In genomic region chr10:43963379-43963778, GRCh38 we compare ENCODE assay signal across 15 cellular contexts.
"Had no signal": no experiment of that assay in that cellular context is flagged by ENCODE, and none has a peak within 500 bp of the region (broad histone marks: within the 10 kb centered on the region; RNA-seq: fewer than 3 reads in every experiment).

No MANE protein-coding gene starts in this region.

- H3K4me3 ChIP-seq: ascending aorta, hepatocyte, suprapubic skin had no signal

- H3K36me3 ChIP-seq: ascending aorta, suprapubic skin had no signal

- H3K27me3 ChIP-seq: ascending aorta, hepatocyte, suprapubic skin had no signal

- ATAC-seq: esophagus mucosa; stimulated activated naive CD8-positive, alpha-beta T cell treated with anti-CD3 and anti-CD28 coated beads, Interleukin-15, amount 100 ng/mL, for 72 hours had no signal

- DNase-seq: activated CD4-positive, alpha-beta T cell treated with anti-CD3 and anti-CD28 coated beads, Interleukin-2, amount 50 U/mL, for 4 hours; activated gamma-delta T cell; cortex of kidney; effector CD4-positive, alpha-beta T cell; midbrain; occipital lobe; stimulated activated CD4-positive, alpha-beta T cell treated with anti-CD3 and anti-CD28 coated beads, Interleukin-15, amount 100 ng/mL, for 24 hours; stimulated activated CD4-positive, alpha-beta T cell treated with anti-CD3 and anti-CD28 coated beads, Interleukin-2, amount 100 ng/mL, for 48 hours; stimulated activated naive CD8-positive, alpha-beta T cell treated with anti-CD3 and anti-CD28 coated beads, Interleukin-15, amount 100 ng/mL, for 72 hours; SW 1271; T-helper 2 cell had no signal

- H3K27ac ChIP-seq: hepatocyte had no signal

- H3K9me3 ChIP-seq: ascending aorta, suprapubic skin had no signal
